ENCODE assay signal across 17 cellular contexts in genomic region chr4:110130578-110131358, GRCh38.
DNase-seq lines count a peak whose midpoint lies in the region; ATAC-seq and TF ChIP-seq lines count a peak whose summit lies in the region.
"Had no signal": no experiment of that assay in that cellular context is flagged by ENCODE, and none has a peak within 500 bp of the region (broad histone marks: within the 10 kb centered on the region; RNA-seq: fewer than 3 reads in every experiment).

No MANE protein-coding gene starts in this region.

- ATAC-seq in foreskin keratinocyte (peak; percentile 88), sciatic nerve (no peak)
- ATAC-seq in activated T-helper 17 cell treated with anti-CD3 and anti-CD28 coated beads, Interleukin-2, amount 50 U/mL, for 72 hours (replicated peaks) = no peak
- ATAC-seq: GM12878 had no signal

- no peak overlapping the region for H3K4me3 Mint-ChIP-seq in activated T-helper 17 cell treated with anti-CD3 and anti-CD28 coated beads, Interleukin-2, amount 50 U/mL, for 72 hours

- no peaks in the 10 kb centered on the region for H3K27me3 Mint-ChIP-seq in activated T-helper 17 cell treated with anti-CD3 and anti-CD28 coated beads, Interleukin-2, amount 50 U/mL, for 72 hours

- no peaks in the 10 kb centered on the region for H3K4me1 Mint-ChIP-seq in activated T-helper 17 cell treated with anti-CD3 and anti-CD28 coated beads, Interleukin-2, amount 50 U/mL, for 72 hours

- H3K36me3 Mint-ChIP-seq in activated T-helper 17 cell treated with anti-CD3 and anti-CD28 coated beads, Interleukin-2, amount 50 U/mL, for 72 hours (ENCODE audit: low read depth) = no peaks in the 10 kb centered on the region

- intact Hi-C loops in sciatic nerve (cut with DNase I) = no loop called here

- no peak for TF ChIP-seq CTCF in VCaP (conservative IDR thresholded peaks at IDR 0.05)
- TF ChIP-seq CTCF in foreskin keratinocyte (conservative IDR thresholded peaks at IDR 0.05) = no peak

- no peaks in the 10 kb centered on the region for H3K27me3 ChIP-seq in foreskin keratinocyte

- H3K4me1 ChIP-seq in foreskin keratinocyte = peaks cover 24% of the 10 kb centered on the region
- H3K4me1 ChIP-seq: HAP-1 had no signal

- no peak overlapping the region for H3K27ac Mint-ChIP-seq in activated T-helper 17 cell treated with anti-CD3 and anti-CD28 coated beads, Interleukin-2, amount 50 U/mL, for 72 hours

- DNase-seq in HPDE6-E6E7 (ENCODE audit: extremely low spot score) = peak; percentile 35
- DNase-seq in foreskin keratinocyte = peak; percentile 30 to 70
- DNase-seq in retina = peak; percentile 47
- no peak for DNase-seq in sciatic nerve (ENCODE audit: low spot score)
- DNase-seq in OCI-M1 (lab: John Stamatoyannopoulos, UW) = no peak
- no peak for DNase-seq in NCI-H1105 treated with DMSO at 0.1 percent for 48 hours (lab: John Stamatoyannopoulos, UW)
- DNase-seq: AML-193, Caco-2, IMR-90, Kasumi-1, NCI-H1436, NCI-H2029 treated with DMSO at 0.1 percent for 48 hours, NCI-H524 had no signal

- H3K9me3 Mint-ChIP-seq in activated T-helper 17 cell treated with anti-CD3 and anti-CD28 coated beads, Interleukin-2, amount 50 U/mL, for 72 hours = no peaks in the 10 kb centered on the region

- H3K27ac ChIP-seq in VCaP = peak overlapping the region; percentile 15; the same call in 1 of the 2 replicates
- peak overlapping the region; percentile 38 for H3K27ac ChIP-seq in foreskin keratinocyte

Comparison
In these comparisons a context has a peak if more than half of its experiments do, and no peak if none do; other contexts are left out.
1. DNase-seq: peak in HPDE6-E6E7 (single experiment), foreskin keratinocyte (2 of 2) and retina (single experiment); none in sciatic nerve (single experiment), OCI-M1 (single experiment) and NCI-H1105 treated with DMSO at 0.1 percent for 48 hours (single experiment).